Comparison of ENCODE assay signal across 8 cellular contexts in the genomic region with DNA sequence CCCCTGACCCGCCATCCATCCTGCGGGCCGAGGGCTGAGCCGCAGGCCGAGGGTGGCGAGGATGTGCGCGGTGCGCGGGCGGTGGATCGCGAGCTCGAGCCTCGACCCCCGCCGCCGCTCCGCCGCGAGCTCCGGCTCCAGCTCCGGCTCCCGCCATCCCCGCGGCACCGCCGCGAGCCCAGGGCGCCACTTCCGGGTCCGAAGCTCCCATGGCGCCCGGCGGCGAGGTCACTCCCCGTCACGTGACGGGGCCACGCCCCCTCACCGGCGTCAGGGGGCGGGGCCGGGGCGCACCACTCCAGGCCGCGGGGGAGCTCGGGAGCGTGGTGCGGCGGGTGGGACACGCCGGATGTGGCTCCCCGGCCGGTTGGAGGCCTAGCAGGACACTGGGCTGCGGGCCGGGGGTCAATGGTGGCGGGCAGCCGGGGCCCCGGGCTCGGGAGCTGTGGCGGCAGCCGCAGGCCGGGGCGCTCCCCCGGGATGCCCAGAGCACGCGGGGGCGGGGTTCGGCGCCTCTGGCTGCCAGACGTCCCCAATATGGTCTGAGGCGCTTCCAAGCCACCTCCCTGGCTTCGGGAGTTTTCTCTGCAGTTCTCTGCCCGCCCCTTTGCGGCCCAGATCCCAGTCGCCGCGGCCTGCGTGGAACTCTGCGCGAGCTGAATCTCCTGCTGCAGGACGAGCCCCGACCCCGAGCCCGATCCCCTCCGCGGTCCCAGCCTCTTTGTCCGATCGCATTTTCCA. TPM values are rescaled to one million over a fixed set of nuclear protein-coding genes. Genes with fewer than 3 reads are reported as not detected.
DNase-seq lines count a peak whose midpoint lies in the region; ATAC-seq and TF ChIP-seq lines count a peak whose summit lies in the region.

A gene with protein sequence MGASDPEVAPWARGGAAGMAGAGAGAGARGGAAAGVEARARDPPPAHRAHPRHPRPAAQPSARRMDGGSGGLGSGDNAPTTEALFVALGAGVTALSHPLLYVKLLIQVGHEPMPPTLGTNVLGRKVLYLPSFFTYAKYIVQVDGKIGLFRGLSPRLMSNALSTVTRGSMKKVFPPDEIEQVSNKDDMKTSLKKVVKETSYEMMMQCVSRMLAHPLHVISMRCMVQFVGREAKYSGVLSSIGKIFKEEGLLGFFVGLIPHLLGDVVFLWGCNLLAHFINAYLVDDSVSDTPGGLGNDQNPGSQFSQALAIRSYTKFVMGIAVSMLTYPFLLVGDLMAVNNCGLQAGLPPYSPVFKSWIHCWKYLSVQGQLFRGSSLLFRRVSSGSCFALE (minus strand): TSS at position 234 of the 741 bp plus-strand sequence. CDS start 23 bp downstream, at position 211.

- peak within 1 kb of the TSS; percentile 79 to 96 (median 92) for H3K27ac Mint-ChIP-seq in CD14-positive monocyte
- peak within 1 kb of the TSS; percentile 92 for H3K27ac Mint-ChIP-seq in activated CD4-positive, alpha-beta memory T cell treated with anti-CD3 and anti-CD28 coated beads, Interleukin-2, amount 10 ng/mL, durations not matched to agents 7 days and 5 days

- H3K9me3 Mint-ChIP-seq in CD14-positive monocyte: no peaks in the 10 kb centered on the region
- no peaks in the 10 kb centered on the region for H3K9me3 Mint-ChIP-seq in activated CD4-positive, alpha-beta memory T cell treated with anti-CD3 and anti-CD28 coated beads, Interleukin-2, amount 10 ng/mL, durations not matched to agents 7 days and 5 days

- peak within 1 kb of the TSS; percentile 91 to 97 for H3K4me3 Mint-ChIP-seq in CD14-positive monocyte
- peak within 1 kb of the TSS; percentile 99 for H3K4me3 Mint-ChIP-seq in activated CD4-positive, alpha-beta memory T cell treated with anti-CD3 and anti-CD28 coated beads, Interleukin-2, amount 10 ng/mL, durations not matched to agents 7 days and 5 days

- H3K27me3 ChIP-seq in duodenal mucosa (ENCODE audit: control insufficient read depth in 1 of 2, insufficient read depth in 2 of 2, low read length in 2 of 2) (no peaks in the 10 kb centered on the region), lower lobe of right lung (ENCODE audit: low read depth) (no peaks in the 10 kb centered on the region)

- DNase-seq in CD14-positive monocyte (ENCODE audit: low spot score) (peak; percentile 81), NCI-H82 (lab: John Stamatoyannopoulos, UW) (peak; percentile 93), lower lobe of right lung (peak; percentile 93)
- peak; percentile 89 for DNase-seq in activated CD4-positive, alpha-beta memory T cell treated with anti-CD3 and anti-CD28 coated beads, Interleukin-2, amount 10 ng/mL, durations not matched to agents 7 days and 5 days
- DNase-seq in stimulated activated CD4-positive, alpha-beta T cell treated with anti-CD3 and anti-CD28 coated beads, TNF-alpha, amount 100 ng/mL, for 1 hour (ENCODE audit: low read depth in 3 of 3, low spot score in 1 of 3): peak; percentile 66 to 82 (median 78)

- H3K4me1 Mint-ChIP-seq in CD14-positive monocyte: peaks cover 14% of the 10 kb centered on the region
- peaks cover 21% of the 10 kb centered on the region for H3K4me1 Mint-ChIP-seq in activated CD4-positive, alpha-beta memory T cell treated with anti-CD3 and anti-CD28 coated beads, Interleukin-2, amount 10 ng/mL, durations not matched to agents 7 days and 5 days

- intact Hi-C loops in CD14-positive monocyte (cut with micrococcal nuclease) (loop anchor here in 1 of 2 donors (2.0 kb wide), 1 partner anchor 21 kb away; no protein-coding TSS in a partner anchor), lower lobe of right lung (cut with DNase I) (no loop called here)

- H3K4me1 ChIP-seq in duodenal mucosa (ENCODE audit: control insufficient read depth in 1 of 2, insufficient read depth in 2 of 2, low read length in 2 of 2) (peaks cover 17 to 23% of the 10 kb centered on the region in 2 donors), lower lobe of right lung (peaks cover 44% of the 10 kb centered on the region)

- H3K36me3 Mint-ChIP-seq in CD14-positive monocyte: peaks cover 8 to 10% of the 10 kb centered on the region in 2 donors
- H3K36me3 Mint-ChIP-seq in activated CD4-positive, alpha-beta memory T cell treated with anti-CD3 and anti-CD28 coated beads, Interleukin-2, amount 10 ng/mL, durations not matched to agents 7 days and 5 days (ENCODE audit: low read depth): peaks cover 9% of the 10 kb centered on the region

- CTCF ChIA-PET in activated CD4-positive, alpha-beta memory T cell treated with anti-CD3 and anti-CD28 coated beads, Interleukin-2, amount 10 ng/mL, durations not matched to agents 7 days and 5 days (lab: Charles Lee): interaction anchor here (0.5 to 1.9 kb wide), 14 partner anchors 20 to 339 kb away, joined by 3 to 22 read pairs (median 4); a partner anchor contains a TSS

- POLR2A ChIA-PET in activated CD4-positive, alpha-beta memory T cell treated with anti-CD3 and anti-CD28 coated beads, Interleukin-2, amount 10 ng/mL, durations not matched to agents 7 days and 5 days (lab: Charles Lee): interaction anchor here (0.7 to 2.1 kb wide), 38 partner anchors 8 to 530 kb away, joined by 3 to 26 read pairs (median 4); a partner anchor contains a TSS

- peak; percentile 90 for ATAC-seq in GM19372 (IDR thresholded peaks at IDR 0.05; ENCODE audit: low read depth, unreplicated experiment)
- peak; percentile 86 for ATAC-seq in HG03521 (IDR thresholded peaks at IDR 0.05; ENCODE audit: unreplicated experiment)
- ATAC-seq in lower lobe of right lung: peak; percentile 97 to 98

- no peaks in the 10 kb centered on the region for H3K9me3 ChIP-seq in duodenal mucosa (ENCODE audit: control insufficient read depth in 1 of 2, low read length in 2 of 2)
- H3K9me3 ChIP-seq in lower lobe of right lung: no peaks in the 10 kb centered on the region

- no peaks in the 10 kb centered on the region for H3K36me3 ChIP-seq in duodenal mucosa (ENCODE audit: control insufficient read depth in 1 of 2, insufficient read depth in 2 of 2, low read length in 2 of 2)
- H3K36me3 ChIP-seq in lower lobe of right lung: peaks cover 6% of the 10 kb centered on the region

- TF ChIP-seq CTCF in CD14-positive monocyte (IDR thresholded peaks at IDR 0.05) (no peak), lower lobe of right lung (IDR thresholded peaks at IDR 0.05) (no peak)

- H3K27ac ChIP-seq in duodenal mucosa (ENCODE audit: low read depth, low read length) (peak within 1 kb of the TSS; percentile 91), lower lobe of right lung (peak within 1 kb of the TSS; percentile 98)

- peak within 1 kb of the TSS; percentile 87 to 91 for H3K9ac ChIP-seq in duodenal mucosa (ENCODE audit: low read depth in 1 of 2, low read length in 2 of 2)

- peak within 1 kb of the TSS; percentile 91 to 96 for H3K4me3 ChIP-seq in duodenal mucosa (ENCODE audit: low read depth in 1 of 2, low read length in 2 of 2)
- H3K4me3 ChIP-seq in lower lobe of right lung: peak within 1 kb of the TSS; percentile 98

- peaks cover 0 to 7% (median 5%) of the 10 kb centered on the region in 3 donors for H3K27me3 Mint-ChIP-seq in CD14-positive monocyte (ENCODE audit: low read depth in 3 of 3)
- peaks cover 4% of the 10 kb centered on the region for H3K27me3 Mint-ChIP-seq in activated CD4-positive, alpha-beta memory T cell treated with anti-CD3 and anti-CD28 coated beads, Interleukin-2, amount 10 ng/mL, durations not matched to agents 7 days and 5 days

RNA-seq across cellular contexts. Expression of the gene that starts here (rescaled TPM):
- 100 to 1,000 TPM; 111 to 118 TPM for polyA plus RNA-seq in CD14-positive monocyte
- total RNA-seq in activated CD4-positive, alpha-beta memory T cell treated with anti-CD3 and anti-CD28 coated beads, Interleukin-2, amount 10 ng/mL, durations not matched to agents 7 days and 5 days: 100 to 1,000 TPM; 131 TPM
- 194 TPM for total RNA-seq in lower lobe of right lung

Comparison
In these comparisons a context has a peak if more than half of its experiments do, and no peak if none do; other contexts are left out.
1. Peak in every context shown above with its lines: DNase-seq, ATAC-seq, H3K4me3 ChIP-seq and H3K27ac ChIP-seq.